18 cellular contexts compared by ENCODE assay signal in the genomic region with DNA sequence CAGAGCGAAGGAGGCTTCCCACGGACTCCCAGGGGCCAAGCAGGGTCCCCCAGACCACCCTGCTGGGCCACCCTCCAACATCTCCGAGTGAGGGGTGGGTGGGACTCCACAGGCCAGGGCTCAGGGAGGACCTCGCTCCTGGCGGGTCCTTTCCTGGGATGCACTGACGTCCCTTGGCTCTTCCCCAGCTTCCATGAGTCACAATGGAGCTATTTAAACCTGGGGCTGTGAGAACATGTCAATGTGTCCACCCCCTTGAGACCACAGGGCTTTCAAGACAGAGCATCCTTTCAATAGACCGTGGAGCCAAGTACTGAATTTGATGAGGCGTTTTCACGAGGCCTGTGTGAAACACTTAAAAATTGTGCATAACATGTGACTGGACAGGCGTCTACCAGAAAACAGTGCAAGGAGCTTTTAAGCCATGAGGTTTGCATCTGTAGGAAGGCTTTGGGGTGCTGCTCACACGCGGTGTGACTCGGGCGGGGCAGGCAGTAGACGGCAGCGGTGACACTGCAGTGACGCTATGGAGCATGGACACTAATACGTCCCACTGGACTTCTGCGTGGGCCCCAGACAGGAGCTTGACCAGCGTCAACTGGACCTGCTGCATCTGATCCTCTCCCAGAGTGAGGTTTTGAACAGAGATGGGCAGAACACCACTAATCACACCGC. TPM values are rescaled to one million over a fixed set of nuclear protein-coding genes. Genes with fewer than 3 reads are reported as not detected.
DNase-seq lines count a peak whose midpoint lies in the region; ATAC-seq, FAIRE-seq and TF ChIP-seq lines count a peak whose summit lies in the region.
"Had no signal": no experiment of that assay in that cellular context is flagged by ENCODE, and none has a peak within 500 bp of the region (broad histone marks: within the 10 kb centered on the region; RNA-seq: fewer than 3 reads in every experiment).

No MANE protein-coding gene starts in this region.

- peaks cover 15% of the 10 kb centered on the region for H3K4me1 Mint-ChIP-seq in T-helper 17 cell
- H3K4me1 Mint-ChIP-seq in CD8-positive, alpha-beta memory T cell, result peaks cover 9 to 19% (median 18%) of the 10 kb centered on the region in 3 donors

- H3K27me3 ChIP-seq in foreskin keratinocyte (peaks cover 2% of the 10 kb centered on the region), MM.1S (replicated peaks; ENCODE audit: insufficient read depth, low read length) (no peaks in the 10 kb centered on the region)
- no peaks in the 10 kb centered on the region for H3K27me3 ChIP-seq in CD8-positive, alpha-beta memory T cell (ENCODE audit: insufficient read depth, low read length, poor library complexity, severe bottlenecking)
- H3K27me3 ChIP-seq: body of pancreas, heart left ventricle, sigmoid colon had no signal

- H3K9ac ChIP-seq in MM.1S (ENCODE audit: low read length), result no peak overlapping the region

- no peak overlapping the region for H3K27ac ChIP-seq in HEK293 (ENCODE audit: extremely low read depth, low read depth, low read length)
- no peak overlapping the region for H3K27ac ChIP-seq in foreskin keratinocyte
- no peak overlapping the region for H3K27ac ChIP-seq in CD8-positive, alpha-beta memory T cell (ENCODE audit: low read depth, low read length)
- no peak overlapping the region for H3K27ac ChIP-seq in MM.1S (ENCODE audit: low read length)
- H3K27ac ChIP-seq: body of pancreas had no signal

- H3K27ac Mint-ChIP-seq in T-helper 17 cell, result no peak overlapping the region
- H3K27ac Mint-ChIP-seq in CD8-positive, alpha-beta memory T cell, result peak overlapping the region in 3 of 8 donors; percentile 35 to 39 (median 38)
- H3K27ac Mint-ChIP-seq: activated CD8-positive, alpha-beta T cell treated with anti-CD3 and anti-CD28 coated beads for 36 hours; effector memory CD8-positive, alpha-beta T cell; stimulated activated naive CD8-positive, alpha-beta T cell treated with anti-CD3 and anti-CD28 coated beads, Interleukin-15, Interleukin-2, amounts not matched to agents 100 ng/mL and 50 ng/mL, for 24 hours had no signal

- no peak overlapping the region for H2AFZ ChIP-seq in MM.1S (ENCODE audit: low read length)

- H3K36me3 Mint-ChIP-seq in T-helper 17 cell (ENCODE audit: low read depth), result no peaks in the 10 kb centered on the region
- H3K36me3 Mint-ChIP-seq in CD8-positive, alpha-beta memory T cell, result peaks cover 0 to 35% (median under 1%) of the 10 kb centered on the region in 3 donors
- H3K36me3 Mint-ChIP-seq: natural killer cell had no signal

- no peak overlapping the region for H3K4me2 ChIP-seq in MM.1S (ENCODE audit: low read depth, low read length)

- no peaks in the 10 kb centered on the region for H4K20me1 ChIP-seq in MM.1S (ENCODE audit: insufficient read depth, low read length)

- no peaks in the 10 kb centered on the region for H3K27me3 Mint-ChIP-seq in T-helper 17 cell
- no peaks in the 10 kb centered on the region for H3K27me3 Mint-ChIP-seq in CD8-positive, alpha-beta memory T cell
- H3K27me3 Mint-ChIP-seq: activated CD8-positive, alpha-beta T cell treated with anti-CD3 and anti-CD28 coated beads for 36 hours; effector memory CD8-positive, alpha-beta T cell; IgD-negative memory B cell; stimulated activated naive CD8-positive, alpha-beta T cell treated with anti-CD3 and anti-CD28 coated beads, Interleukin-15, Interleukin-2, amounts not matched to agents 100 ng/mL and 50 ng/mL, for 24 hours had no signal

- no peaks in the 10 kb centered on the region for H3K9me2 ChIP-seq in MM.1S (replicated peaks; ENCODE audit: insufficient read depth, low read length)

- peak overlapping the region; percentile 25 for H3K4me3 Mint-ChIP-seq in T-helper 17 cell
- no peak overlapping the region for H3K4me3 Mint-ChIP-seq in CD8-positive, alpha-beta memory T cell
- H3K4me3 Mint-ChIP-seq: activated CD8-positive, alpha-beta T cell treated with anti-CD3 and anti-CD28 coated beads for 36 hours; effector memory CD8-positive, alpha-beta T cell; IgD-negative memory B cell; natural killer cell; stimulated activated naive CD8-positive, alpha-beta T cell treated with anti-CD3 and anti-CD28 coated beads, Interleukin-15, Interleukin-2, amounts not matched to agents 100 ng/mL and 50 ng/mL, for 24 hours had no signal

- ATAC-seq in T-helper 17 cell (no peak), foreskin keratinocyte (peak; percentile 88), sciatic nerve (peak; percentile 68)
- ATAC-seq in stimulated activated naive CD8-positive, alpha-beta T cell treated with anti-CD3 and anti-CD28 coated beads, Interleukin-15, Interleukin-2, amounts not matched to agents 100 U/mL and 50 U/mL, for 24 hours, result no peak
- ATAC-seq: activated CD8-positive, alpha-beta T cell treated with anti-CD3 and anti-CD28 coated beads for 36 hours; body of pancreas; effector memory CD8-positive, alpha-beta T cell; natural killer cell had no signal

- no peak for TF ChIP-seq CTCF in HEK293 (tag by site-specific recombination; IDR thresholded peaks at IDR 0.05)
- TF ChIP-seq CTCF in foreskin keratinocyte (conservative IDR thresholded peaks at IDR 0.05), result no peak
- no peak for TF ChIP-seq CTCF in MM.1S (IDR thresholded peaks at IDR 0.05; ENCODE audit: low read length)

- no peaks in the 10 kb centered on the region for H3K4me1 ChIP-seq in HEK293 (ENCODE audit: control insufficient read depth, insufficient read depth, low read length)
- no peaks in the 10 kb centered on the region for H3K4me1 ChIP-seq in foreskin keratinocyte
- no peaks in the 10 kb centered on the region for H3K4me1 ChIP-seq in CD8-positive, alpha-beta memory T cell (ENCODE audit: insufficient read depth, low read length)
- no peaks in the 10 kb centered on the region for H3K4me1 ChIP-seq in MM.1S (ENCODE audit: low read length)
- H3K4me1 ChIP-seq: body of pancreas, sigmoid colon had no signal

- H3K9me3 ChIP-seq in HEK293 (ENCODE audit: control insufficient read depth, insufficient read depth, low read depth, low read length), result no peaks in the 10 kb centered on the region
- H3K9me3 ChIP-seq in T-helper 17 cell (ENCODE audit: control insufficient read depth, low read length, poor library complexity, severe bottlenecking), result no peaks in the 10 kb centered on the region
- H3K9me3 ChIP-seq in CD8-positive, alpha-beta memory T cell (ENCODE audit: low read length), result no peaks in the 10 kb centered on the region
- H3K9me3 ChIP-seq in MM.1S (replicated peaks; ENCODE audit: insufficient read depth, low read length), result no peaks in the 10 kb centered on the region
- H3K9me3 ChIP-seq: body of pancreas, heart left ventricle, sigmoid colon had no signal

- H3K9me3 Mint-ChIP-seq in CD8-positive, alpha-beta memory T cell, result no peaks in the 10 kb centered on the region
- H3K9me3 Mint-ChIP-seq: activated CD8-positive, alpha-beta T cell treated with anti-CD3 and anti-CD28 coated beads for 36 hours; IgD-negative memory B cell; natural killer cell; stimulated activated naive CD8-positive, alpha-beta T cell treated with anti-CD3 and anti-CD28 coated beads, Interleukin-15, Interleukin-2, amounts not matched to agents 100 ng/mL and 50 ng/mL, for 24 hours had no signal

- H3K4me3 ChIP-seq in HEK293 (ENCODE audit: low read depth, low read length) (no peak overlapping the region), MM.1S (ENCODE audit: low read length) (no peak overlapping the region)
- H3K4me3 ChIP-seq in CD8-positive, alpha-beta memory T cell (ENCODE audit: low read length), result no peak overlapping the region
- H3K4me3 ChIP-seq: body of pancreas, heart left ventricle, sigmoid colon had no signal

- no peaks in the 10 kb centered on the region for H3F3A ChIP-seq in MM.1S (ENCODE audit: insufficient read depth, low read length)

- DNase-seq in T-helper 17 cell, result no peak
- DNase-seq in foreskin keratinocyte, result peak; percentile 87 to 91
- DNase-seq in sciatic nerve (ENCODE audit: low spot score), result no peak
- DNase-seq in stimulated activated naive CD8-positive, alpha-beta T cell treated with anti-CD3 and anti-CD28 coated beads, Interleukin-15, Interleukin-2, amounts not matched to agents 100 U/mL and 50 U/mL, for 24 hours, result no peak
- DNase-seq in CD8-positive, alpha-beta memory T cell, result no peak
- no peak for DNase-seq in MM.1S
- no peak for DNase-seq in GM19239 (ENCODE audit: insufficient read length, low spot score)
- DNase-seq: activated CD8-positive, alpha-beta T cell treated with anti-CD3 and anti-CD28 coated beads for 36 hours; body of pancreas; effector memory CD8-positive, alpha-beta T cell; natural killer cell; NCI-H526; SHP77; sigmoid colon had no signal

- no peak for FAIRE-seq in GM19239 (lab: Jason Lieb, UNC)

- POLR2A ChIA-PET in HEK293 (lab: Yijun Ruan, JAX), result interaction anchor here (1.2 kb wide), 1 partner anchor 13 kb away, joined by 3 read pairs; no protein-coding TSS in a partner anchor
- POLR2A ChIA-PET in CD8-positive, alpha-beta memory T cell (lab: Charles Lee), result no interaction called here

- CTCF ChIA-PET in HEK293 (lab: Yijun Ruan, JAX), result no interaction called here
- CTCF ChIA-PET in CD8-positive, alpha-beta memory T cell (lab: Charles Lee), result no interaction called here

- no peaks in the 10 kb centered on the region for H3K36me3 ChIP-seq in HEK293 (ENCODE audit: control insufficient read depth in 2 of 2, insufficient read depth in 1 of 2, low read length in 2 of 2)
- no peaks in the 10 kb centered on the region for H3K36me3 ChIP-seq in CD8-positive, alpha-beta memory T cell (ENCODE audit: insufficient read depth, low read length)
- H3K36me3 ChIP-seq in MM.1S (replicated peaks; ENCODE audit: insufficient read depth, low read length), result no peaks in the 10 kb centered on the region; the same call in 1 of the 2 replicates
- H3K36me3 ChIP-seq: heart left ventricle, sigmoid colon had no signal

- intact Hi-C loops in sciatic nerve (cut with DNase I), result no loop called here

- peaks cover 12% of the 10 kb centered on the region for H3K79me2 ChIP-seq in MM.1S (ENCODE audit: low read length)

TF ChIP-seq in HEK293, 187 proteins besides CTCF, POLR2A, EP300 and RAD21 (continues in another document):
- TF ChIP-seq ZNF626 (tag by site-specific recombination; IDR thresholded peaks at IDR 0.05), result no peak

RNA-seq across cellular contexts. Expression of a gene that starts 24.1 kb away (rescaled TPM):
- total RNA-seq in T-helper 17 cell (10 to 100 TPM in 1 of 2 donors, 1 to 10 TPM in 1; 9.9 to 14.1 TPM), foreskin keratinocyte (7.4 and 9.2 TPM in 2 replicates), sciatic nerve (18.0 TPM)
- 3.9 and 4.8 TPM in 2 replicates for polyA plus RNA-seq in foreskin keratinocyte
- 10 to 100 TPM; 11.2 to 11.5 TPM for total RNA-seq in CD8-positive, alpha-beta memory T cell
- 1.2 TPM for polyA plus RNA-seq in CD8-positive, alpha-beta memory T cell

RNA-seq across cellular contexts. Expression of a gene that starts 29.4 kb away (rescaled TPM):
- total RNA-seq in T-helper 17 cell (100 to 1,000 TPM; 203 to 207 TPM), foreskin keratinocyte (2.0 TPM in 2 replicates), sciatic nerve (20.1 TPM)
- 1.8 and 2.0 TPM in 2 replicates for polyA plus RNA-seq in foreskin keratinocyte
- total RNA-seq in CD8-positive, alpha-beta memory T cell, result 100 to 1,000 TPM; 171 TPM
- polyA plus RNA-seq in CD8-positive, alpha-beta memory T cell, result 52.6 TPM

Comparison
In these comparisons a context has a peak if more than half of its experiments do, and no peak if none do; other contexts are left out.
1. ATAC-seq: peak in foreskin keratinocyte (single experiment) and sciatic nerve (single experiment); none in T-helper 17 cell (single experiment) and stimulated activated naive CD8-positive, alpha-beta T cell treated with anti-CD3 and anti-CD28 coated beads, Interleukin-15, Interleukin-2, amounts not matched to agents 100 U/mL and 50 U/mL, for 24 hours (single experiment).
2. DNase-seq: peak in foreskin keratinocyte (2 of 2); none in T-helper 17 cell (0 of 3), sciatic nerve (single experiment), stimulated activated naive CD8-positive, alpha-beta T cell treated with anti-CD3 and anti-CD28 coated beads, Interleukin-15, Interleukin-2, amounts not matched to agents 100 U/mL and 50 U/mL, for 24 hours (single experiment), CD8-positive, alpha-beta memory T cell (0 of 5), MM.1S (single experiment) and GM19239 (single experiment).